10 cellular contexts compared by ENCODE assay signal in the genomic region with DNA sequence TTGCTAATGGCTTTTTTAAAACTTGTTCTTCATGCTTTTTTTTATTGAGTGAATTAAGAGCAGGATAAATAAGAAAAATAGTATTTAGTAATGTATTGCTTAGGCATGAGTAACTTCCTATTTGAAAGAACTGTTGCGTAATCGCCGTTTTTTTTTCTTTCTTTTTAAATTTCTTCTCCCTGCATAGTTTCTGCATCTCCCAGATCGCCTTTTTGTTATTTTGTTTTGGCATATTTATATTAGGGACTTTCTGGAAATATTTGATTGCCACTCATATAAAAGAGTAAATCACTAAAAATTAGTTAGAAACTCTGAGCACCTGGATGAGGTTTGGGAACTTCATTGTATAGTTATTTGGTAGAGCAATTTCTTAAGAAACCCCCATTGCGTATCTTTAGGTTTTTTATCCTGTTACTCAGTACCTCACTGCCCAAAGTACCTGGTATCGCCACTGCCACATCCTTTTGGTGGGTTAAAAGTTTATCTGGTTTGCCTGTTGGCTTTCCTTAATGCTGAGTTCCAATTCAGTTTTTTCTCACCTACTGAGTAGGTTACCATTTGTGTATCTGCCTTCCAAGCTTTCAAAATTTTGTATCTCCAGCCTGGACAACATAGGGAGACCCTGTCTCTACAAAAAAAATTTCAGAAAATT. TPM values are rescaled to one million over a fixed set of nuclear protein-coding genes. Genes with fewer than 3 reads are reported as not detected.
DNase-seq lines count a peak whose midpoint lies in the region; ATAC-seq and TF ChIP-seq lines count a peak whose summit lies in the region.
"Had no signal": no experiment of that assay in that cellular context is flagged by ENCODE, and none has a peak within 500 bp of the region (broad histone marks: within the 10 kb centered on the region; RNA-seq: fewer than 3 reads in every experiment).

No MANE protein-coding gene starts in this region.

- no peak overlapping the region for H2AFZ ChIP-seq in mammary epithelial cell (ENCODE audit: low read depth, low read length)
- H2AFZ ChIP-seq: GM23338 had no signal

- BruUV-seq in mammary epithelial cell (replicated peaks; lab: Mats Ljungman, UMichigan), result no TSS peak

- H3K36me3 ChIP-seq in BJ (ENCODE audit: control insufficient read depth, insufficient read depth, low read length) (no peaks in the 10 kb centered on the region), mammary epithelial cell (ENCODE audit: insufficient read depth, low read length) (peaks cover 5% of the 10 kb centered on the region), lung (ENCODE audit: control insufficient read depth in 2 of 2, insufficient read depth in 2 of 2, low read length in 2 of 2) (peaks cover 0 to 6% of the 10 kb centered on the region in 2 donors), tibial nerve (peaks cover 0 to 22% (median 0%) of the 10 kb centered on the region in 3 donors)

- TF ChIP-seq CTCF in BJ (IDR thresholded peaks at IDR 0.05; ENCODE audit: insufficient read depth, low read depth, low read length), result no peak
- no peak for TF ChIP-seq CTCF in mammary epithelial cell (conservative IDR thresholded peaks at IDR 0.05 in 1 of 2, IDR thresholded peaks at IDR 0.05 in 1 of 2; ENCODE audit: extremely low read depth in 1 of 2, insufficient read depth in 1 of 2, low read depth in 1 of 2, low read length in 2 of 2)
- TF ChIP-seq CTCF in lung (IDR thresholded peaks at IDR 0.05; ENCODE audit: control extremely low read depth, extremely low read depth), result no peak
- TF ChIP-seq CTCF in tibial nerve (IDR thresholded peaks at IDR 0.05), result no peak

- H3K27me3 ChIP-seq in BJ (ENCODE audit: control insufficient read depth, insufficient read depth, low read length) (no peaks in the 10 kb centered on the region), mammary epithelial cell (ENCODE audit: insufficient read depth, low read length) (no peaks in the 10 kb centered on the region), lung (ENCODE audit: control insufficient read depth, insufficient read depth) (no peaks in the 10 kb centered on the region), tibial nerve (no peaks in the 10 kb centered on the region)

- POLR2A ChIA-PET in BJ (lab: Charles Lee), result no interaction called here

- dilution Hi-C loops in mammary epithelial cell (cut with HindIII; ENCODE audit: low sequenced_read_pairs), result no loop called here

- H3K9me3 ChIP-seq in mammary epithelial cell (replicated peaks; ENCODE audit: insufficient read depth, low read length) (peaks cover 9% of the 10 kb centered on the region), lung (ENCODE audit: control insufficient read depth in 2 of 2, insufficient read depth in 1 of 2, low read length in 1 of 2) (no peaks in the 10 kb centered on the region), tibial nerve (peaks cover 0 to 24% (median 8%) of the 10 kb centered on the region in 4 donors)

- peak overlapping the region; percentile 72 for H3K4me2 ChIP-seq in mammary epithelial cell (ENCODE audit: insufficient read depth, low read depth, low read length)
- H3K4me2 ChIP-seq: GM23338 had no signal

- H3K79me2 ChIP-seq in mammary epithelial cell (ENCODE audit: insufficient read depth, low read length), result peaks cover 31% of the 10 kb centered on the region

- intact Hi-C loops in mammary epithelial cell (cut with micrococcal nuclease), result no loop called here

- no peak for TF ChIP-seq EP300 in tibial nerve (IDR thresholded peaks at IDR 0.05)

- peak; percentile 13 for ATAC-seq in lung (ENCODE audit: insufficient read depth, low FRiP score)
- ATAC-seq: GM23338 had no signal

- CTCF ChIA-PET in BJ (lab: Yijun Ruan, JAX), result interaction anchor here (0.6 kb wide), 1 partner anchor 28 kb away, joined by 3 read pairs; no protein-coding TSS in a partner anchor
- CTCF ChIA-PET in mammary epithelial cell (lab: Charles Lee; ENCODE audit: low non-redundant PET), result no interaction called here

- H3K4me3 ChIP-seq in BJ (ENCODE audit: low read depth, low read length) (no peak overlapping the region), mammary epithelial cell (replicated peaks in 1 of 3; ENCODE audit: insufficient read depth in 1 of 3, low read depth in 2 of 3, low read length in 3 of 3) (peak overlapping the region in 1 of 3 experiments; percentile 26), lung (no peak overlapping the region), tibial nerve (no peak overlapping the region)
- H3K4me3 ChIP-seq: GM23338 had no signal

- peak; percentile 44 for DNase-seq in BJ (ENCODE audit: low read depth)
- peak; percentile 50 for DNase-seq in KBM-7
- peak; percentile 52 for DNase-seq in mammary epithelial cell
- DNase-seq in lung (ENCODE audit: low spot score), result no peak
- DNase-seq in tibial nerve (ENCODE audit: low spot score in 2 of 2), result no peak
- no peak for DNase-seq in Ammon's horn (ENCODE audit: low spot score)
- no peak for DNase-seq in DMS114 treated with DMSO at 0.1 percent for 48 hours (lab: John Stamatoyannopoulos, UW; ENCODE audit: unreplicated experiment)
- no peak for DNase-seq in HT-29 (ENCODE audit: low spot score)
- DNase-seq: retina had no signal

- no peak overlapping the region for H3K9ac ChIP-seq in mammary epithelial cell (ENCODE audit: insufficient read depth, low read length)

- H3K4me1 ChIP-seq in mammary epithelial cell (ENCODE audit: insufficient read depth, low read length), result peaks cover 26% of the 10 kb centered on the region
- H3K4me1 ChIP-seq in lung (ENCODE audit: control insufficient read depth in 2 of 2, insufficient read depth in 2 of 2, low read length in 2 of 2), result peaks cover 0 to 6% of the 10 kb centered on the region in 2 donors
- H3K4me1 ChIP-seq in tibial nerve, result peaks cover 0 to 17% (median 0%) of the 10 kb centered on the region in 4 donors

- WGBS in mammary epithelial cell (ENCODE audit: low coverage, missing lambda C conversion rate), result 18% methylated on average over 6 of the region's 6 CpGs
- 20 to 31% methylated on average over 6 of the region's 6 CpGs for WGBS in lung, 2 donors
- WGBS in tibial nerve, 2 donors, result 58 to 63% methylated on average over 6 of the region's 6 CpGs

- in situ Hi-C loops in KBM-7 (cut with MboI; ENCODE audit: low pct_unique_long_range_greater_than_20kb, low sequenced_read_pairs), result no loop called here
- in situ Hi-C loops in mammary epithelial cell (cut with MboI; ENCODE audit: low sequenced_read_pairs in 2 of 2), result no loop called here

- H4K20me1 ChIP-seq in mammary epithelial cell (ENCODE audit: insufficient read depth, low read length), result no peaks in the 10 kb centered on the region

- H3K27ac ChIP-seq in mammary epithelial cell (ENCODE audit: insufficient read depth, low read depth, low read length) (peak overlapping the region; percentile 45), lung (ENCODE audit: low read depth in 1 of 2, low read length in 1 of 2) (no peak overlapping the region), tibial nerve (peak overlapping the region in 2 of 4 donors; percentile 18 to 57)

- no peak for TF ChIP-seq POLR2A in tibial nerve (IDR thresholded peaks at IDR 0.05)

RNA-seq across cellular contexts. Expression of a gene that starts 36.2 kb away (rescaled TPM):
- polyA plus RNA-seq in BJ (2011; rRNA removed), result 4.4 and 12.7 TPM in 2 replicates
- 2.3 and 2.4 TPM in 2 replicates for polyA minus RNA-seq in BJ (2011; rRNA and poly(A)+ RNA removed)
- total RNA-seq in mammary epithelial cell, result 10 to 100 TPM in 1 of 2 donors, 1 to 10 TPM in 1; 7.9 to 17.2 TPM
- 2.9 TPM for polyA plus RNA-seq in mammary epithelial cell
- polyA minus RNA-seq in mammary epithelial cell, result 1.0 TPM
- 10 to 100 TPM; 13.3 to 49.0 TPM for total RNA-seq in lung
- polyA plus RNA-seq in lung, result 10 to 100 TPM; 16.4 to 35.4 TPM
- 10 to 100 TPM; 19.9 to 28.6 (median 23.6) TPM for total RNA-seq in tibial nerve
- 3.4 and 4.8 TPM in 2 replicates for total RNA-seq in HT-29 (2014; rRNA removed; shearing (Covaris generic))

Comparison
In these comparisons a context has a peak if more than half of its experiments do, and no peak if none do; other contexts are left out.
1. DNase-seq: peak in BJ (single experiment), KBM-7 (single experiment) and mammary epithelial cell (single experiment); none in lung (single experiment), tibial nerve (0 of 2), Ammon's horn (single experiment), DMS114 treated with DMSO at 0.1 percent for 48 hours (single experiment) and HT-29 (single experiment).